ENCODE assay signal across 23 cellular contexts in the genomic region with DNA sequence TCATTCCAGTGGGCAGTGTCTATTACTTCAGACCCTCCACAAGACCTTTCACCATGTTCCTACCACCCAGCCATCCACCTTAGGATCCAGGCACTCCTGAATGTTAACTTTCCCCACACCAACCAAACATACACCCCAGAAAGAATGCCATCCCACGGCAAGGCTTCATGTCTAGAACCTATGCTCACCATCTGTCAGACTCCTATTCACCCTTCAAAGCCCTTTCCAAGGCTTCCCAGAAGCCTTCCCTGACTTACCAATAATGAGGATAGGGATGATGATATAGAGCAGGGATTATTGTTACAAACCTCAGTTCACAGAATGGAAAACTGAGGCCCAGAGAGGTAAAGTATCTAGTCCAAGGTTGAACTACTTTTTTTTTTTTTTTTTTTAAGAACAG.
"Had no signal": no experiment of that assay in that cellular context is flagged by ENCODE, and none has a peak within 500 bp of the region (broad histone marks: within the 10 kb centered on the region; RNA-seq: fewer than 3 reads in every experiment).

No MANE protein-coding gene starts in this region.

- H3K9me3 Mint-ChIP-seq: mesothelial cell of epicardium had no signal

- H3K27ac ChIP-seq: coronary artery, dorsolateral prefrontal cortex, gastrocnemius medialis, heart right ventricle, left lung, lower lobe of right lung had no signal

- H3K4me3 Mint-ChIP-seq: mesothelial cell of epicardium had no signal

- H3K36me3 ChIP-seq: esophagus squamous epithelium, gastrocnemius medialis, heart right ventricle, left lung, lower lobe of right lung had no signal

- DNase-seq: dermis blood vessel endothelial cell; dorsolateral prefrontal cortex; effector CD4-positive, alpha-beta T cell; effector memory CD4-positive, alpha-beta T cell; erythroblast; esophagus squamous epithelium; foreskin fibroblast; foreskin melanocyte; gastrocnemius medialis; glutamatergic neuron; head of caudate nucleus; heart right ventricle; hippocampal formation; left cardiac atrium; left ventricle myocardium superior; lower lobe of right lung; mesenchymal stem cell; mucosa of descending colon; naive B cell had no signal

- H3K4me1 Mint-ChIP-seq: mesothelial cell of epicardium, naive B cell had no signal

- H3K27ac Mint-ChIP-seq: mesothelial cell of epicardium had no signal

- H3K4me3 ChIP-seq: coronary artery, dorsolateral prefrontal cortex, esophagus squamous epithelium, gastrocnemius medialis, heart right ventricle, left lung, lower lobe of right lung, mucosa of descending colon had no signal

- H3K36me3 Mint-ChIP-seq: mesothelial cell of epicardium, naive B cell had no signal

- H3K4me1 ChIP-seq: gastrocnemius medialis, heart right ventricle, left lung, lower lobe of right lung had no signal

- H3K9me3 ChIP-seq: esophagus squamous epithelium, gastrocnemius medialis, heart right ventricle, left lung, lower lobe of right lung, mucosa of descending colon had no signal

- ATAC-seq: esophagus mucosa, gastrocnemius medialis, heart right ventricle, left cardiac atrium, left lung, left ventricle myocardium superior, lower lobe of right lung, mucosa of descending colon had no signal
